Comparison of ENCODE assay signal across 14 cellular contexts in genomic region chr2:108304975-108305374, GRCh38.
DNase-seq lines count a peak whose midpoint lies in the region; ATAC-seq and FAIRE-seq lines count a peak whose summit lies in the region.
"Had no signal": no experiment of that assay in that cellular context is flagged by ENCODE, and none has a peak within 500 bp of the region (broad histone marks: within the 10 kb centered on the region; RNA-seq: fewer than 3 reads in every experiment).

No MANE protein-coding gene starts in this region.

- no peaks in the 10 kb centered on the region for H3K36me3 Mint-ChIP-seq in stimulated activated naive B cell treated with anti-CD40 and anti-IgM and Interleukin-4, amounts not matched to agents 10 μg/mL and 1 μg/mL and 100 μg/mL, for 72 hours

- peaks cover 4 to 5% of the 10 kb centered on the region in 2 donors for H3K27me3 Mint-ChIP-seq in stimulated activated naive B cell treated with anti-CD40 and anti-IgM and Interleukin-4, amounts not matched to agents 10 μg/mL and 1 μg/mL and 100 μg/mL, for 72 hours

- no peaks in the 10 kb centered on the region for H3K9me3 Mint-ChIP-seq in stimulated activated naive B cell treated with anti-CD40 and anti-IgM and Interleukin-4, amounts not matched to agents 10 μg/mL and 1 μg/mL and 100 μg/mL, for 72 hours
- H3K9me3 Mint-ChIP-seq: activated B cell treated with CpG ODN at 0.5 μM for 24 hours had no signal

- ATAC-seq in GM18868 (IDR thresholded peaks at IDR 0.05; ENCODE audit: unreplicated experiment): peak; percentile 81
- ATAC-seq in GM21576 (IDR thresholded peaks at IDR 0.05; ENCODE audit: unreplicated experiment): peak; percentile 76
- ATAC-seq in HG03108 (IDR thresholded peaks at IDR 0.05; ENCODE audit: unreplicated experiment): peak; percentile 64
- peak; percentile 46 to 68 for ATAC-seq in stimulated activated naive B cell treated with anti-CD40 and anti-IgM and Interleukin-4, amounts not matched to agents 10 μg/mL and 1 μg/mL and 100 μg/mL, for 72 hours (replicated peaks)
- ATAC-seq: left lobe of liver had no signal

- DNase-seq in stimulated activated naive B cell treated with anti-CD40 and anti-IgM and Interleukin-4, amounts not matched to agents 10 μg/mL and 1 μg/mL and 100 μg/mL, for 72 hours: no peak
- no peak for DNase-seq in GM19239 (ENCODE audit: insufficient read length, low spot score)
- DNase-seq in NCI-H1436 treated with DMSO at 0.1 percent for 48 hours (lab: John Stamatoyannopoulos, UW): no peak
- DNase-seq in GDM1 (lab: John Stamatoyannopoulos, UW): no peak
- DNase-seq: activated B cell treated with CpG ODN at 0.5 μM for 24 hours, hippocampal formation, NCI-H226, nephron progenitor cell, PC-9, SW 1271 had no signal

- peaks cover 0 to 4% of the 10 kb centered on the region in 2 donors for H3K4me1 Mint-ChIP-seq in stimulated activated naive B cell treated with anti-CD40 and anti-IgM and Interleukin-4, amounts not matched to agents 10 μg/mL and 1 μg/mL and 100 μg/mL, for 72 hours
- H3K4me1 Mint-ChIP-seq: activated B cell treated with CpG ODN at 0.5 μM for 24 hours had no signal

- H3K4me3 Mint-ChIP-seq in stimulated activated naive B cell treated with anti-CD40 and anti-IgM and Interleukin-4, amounts not matched to agents 10 μg/mL and 1 μg/mL and 100 μg/mL, for 72 hours: no peak overlapping the region
- H3K4me3 Mint-ChIP-seq: activated B cell treated with CpG ODN at 0.5 μM for 24 hours, nephron progenitor cell had no signal

- FAIRE-seq in GM19239 (lab: Jason Lieb, UNC): no peak

- no peak overlapping the region for H3K27ac Mint-ChIP-seq in stimulated activated naive B cell treated with anti-CD40 and anti-IgM and Interleukin-4, amounts not matched to agents 10 μg/mL and 1 μg/mL and 100 μg/mL, for 72 hours
- H3K27ac Mint-ChIP-seq: activated B cell treated with CpG ODN at 0.5 μM for 24 hours, nephron progenitor cell had no signal
